ENCODE assay signal across 8 cellular contexts in genomic region chr11:72642815-72643511, GRCh38. TPM values are rescaled to one million over a fixed set of nuclear protein-coding genes. Genes with fewer than 3 reads are reported as not detected.
DNase-seq lines count a peak whose midpoint lies in the region; ATAC-seq, FAIRE-seq and TF ChIP-seq lines count a peak whose summit lies in the region.

No MANE protein-coding gene starts in this region.

- intact Hi-C loops in colonic mucosa (cut with DNase I) (loop anchor here (2.0 to 5.0 kb wide), 2 partner anchors 56 to 171 kb away; no protein-coding TSS in a partner anchor), HepG2 (cut with micrococcal nuclease; ENCODE audit: unreplicated experiment) (loop anchor here (1.0 to 2.0 kb wide), 2 partner anchors 44 to 58 kb away; no protein-coding TSS in a partner anchor)

- H3K9ac ChIP-seq in colonic mucosa (ENCODE audit: low read depth in 2 of 2, low read length in 2 of 2) (peak overlapping the region in 1 of 2 donors; percentile 50), HepG2 (ENCODE audit: insufficient read depth, low read depth, low read length) (no peak overlapping the region)

- peak; percentile 52 for DNase-seq in NCI-H1436 (lab: John Stamatoyannopoulos, UW)
- DNase-seq in NCI-H1436 treated with DMSO at 0.1 percent for 48 hours (lab: John Stamatoyannopoulos, UW) = no peak
- peak; percentile 68 for DNase-seq in NCI-H2171 treated with DMSO at 0.1 percent for 48 hours (lab: John Stamatoyannopoulos, UW)
- DNase-seq in activated CD4-positive, alpha-beta T cell treated with anti-CD3 and anti-CD28 coated beads for 48 hours = peak; percentile 70
- peak; percentile 57 for DNase-seq in colonic mucosa
- no peak for DNase-seq in HepG2 (ENCODE audit: low spot score)
- DNase-seq in stimulated activated CD4-positive, alpha-beta T cell treated with anti-CD3 and anti-CD28 coated beads, Interleukin-4, amount 100 ng/mL, for 48 hours (ENCODE audit: low read depth in 2 of 2) = peak; percentile 50 to 52
- DNase-seq in COR-L47 (lab: John Stamatoyannopoulos, UW) = no peak

- H3K4me2 ChIP-seq in HepG2 (ENCODE audit: low read depth, low read length) = peak overlapping the region; percentile 79

- peak; percentile 82 for ATAC-seq in HepG2

- TF ChIP-seq RAD21 in HepG2 (CRISPR knock-in tag; IDR thresholded peaks at IDR 0.05) = peak; percentile 97

- POLR2A ChIA-PET in HepG2 (lab: Yijun Ruan, JAX) = no interaction called here

- H3K27me3 ChIP-seq in colonic mucosa (peaks cover 10% of the 10 kb centered on the region), HepG2 (ENCODE audit: control insufficient read depth in 1 of 2, insufficient read depth in 2 of 2, low read length in 2 of 2) (peaks cover 14 to 49% of the 10 kb centered on the region in 2 experiments; a peak in 4 of 5 replicates)

- BruUV-seq in HepG2 (replicated peaks; lab: Mats Ljungman, UMichigan) = no TSS peak

- CTCF ChIA-PET in HepG2 (lab: Yijun Ruan, JAX; ENCODE audit: low intra/inter-chr PET ratio, low total read pairs) = interaction anchor here (1.2 to 3.3 kb wide), 5 partner anchors 44 to 171 kb away, joined by 3 to 29 read pairs (median 14); no protein-coding TSS in a partner anchor

- TF ChIP-seq EP300 in HepG2 (IDR thresholded peaks at IDR 0.05; ENCODE audit: low read depth in 2 of 2, low read length in 2 of 2) (no peak), HepG2 (CRISPR knock-in tag; IDR thresholded peaks at IDR 0.05; ENCODE audit: borderline replicate concordance) (no peak)

- TF ChIP-seq CTCF in colonic mucosa (IDR thresholded peaks at IDR 0.05) (peak; percentile 98), HepG2 (CRISPR knock-in tag; IDR thresholded peaks at IDR 0.05) (peak; percentile 90)

- FAIRE-seq in HepG2 (lab: Jason Lieb, UNC) = no peak

- no peaks in the 10 kb centered on the region for H4K20me1 ChIP-seq in HepG2 (ENCODE audit: insufficient read depth, low read length)

- WGBS in HepG2 (ENCODE audit: low lambda C conversion rate) = 3% methylated on average over 13 of the region's 62 CpGs

- H3K27ac ChIP-seq in colonic mucosa (no peak overlapping the region), HepG2 (ENCODE audit: extremely low read length, insufficient read depth, low read length) (no peak overlapping the region)

- peak overlapping the region; percentile 53 for H3K4me3 ChIP-seq in colonic mucosa
- peak overlapping the region; percentile 13 to 59 (median 21); a peak in 3 of 6 replicates for H3K4me3 ChIP-seq in HepG2 (replicated peaks in 1 of 3; ENCODE audit: insufficient read depth in 1 of 3, low read depth in 2 of 3, low read length in 3 of 3)

- H3K9me3 ChIP-seq in colonic mucosa (no peaks in the 10 kb centered on the region), HepG2 (ENCODE audit: low read length) (no peaks in the 10 kb centered on the region)

- no peaks in the 10 kb centered on the region for H3K36me3 ChIP-seq in colonic mucosa
- H3K36me3 ChIP-seq in HepG2 (replicated peaks in 1 of 2; ENCODE audit: control insufficient read depth in 1 of 2, insufficient read depth in 2 of 2, low read length in 2 of 2) = no peaks in the 10 kb centered on the region

- no peak overlapping the region for H2AFZ ChIP-seq in HepG2 (ENCODE audit: low read length)

- H3K4me1 ChIP-seq in colonic mucosa (peaks cover 10% of the 10 kb centered on the region), HepG2 (ENCODE audit: insufficient read depth, low read length) (peaks cover 8% of the 10 kb centered on the region; the same call in 1 of the 2 replicates)

- no peaks in the 10 kb centered on the region for H3K79me2 ChIP-seq in HepG2 (ENCODE audit: insufficient read depth, low read length)

- TF ChIP-seq POLR2A in HepG2 (IDR thresholded peaks at IDR 0.05; ENCODE audit: insufficient read depth in 1 of 2, low read depth in 2 of 2, low read length in 2 of 2) = no peak

- in situ Hi-C loops in HepG2 (cut with HindIII; ENCODE audit: extremely low pct_ligation_motif_present, low pct_unique_long_range_greater_than_20kb) = loop anchor here (5.0 kb wide), 1 partner anchor 46 kb away; no protein-coding TSS in a partner anchor

TF ChIP-seq in HepG2, 621 proteins besides CTCF, POLR2A, EP300 and RAD21 (continues in another document):
- TF ChIP-seq NR2F6 (IDR thresholded peaks at IDR 0.05) (no peak), NR2F6 (CRISPR knock-in tag; IDR thresholded peaks at IDR 0.05) (no peak), JUNB (CRISPR knock-in tag; IDR thresholded peaks at IDR 0.05; ENCODE audit: borderline replicate concordance) (no peak), ATF5 (CRISPR knock-in tag; IDR thresholded peaks at IDR 0.05; ENCODE audit: low read depth) (no peak), ZNF224 (CRISPR knock-in tag; IDR thresholded peaks at IDR 0.05) (no peak), THYN1 (CRISPR knock-in tag; IDR thresholded peaks at IDR 0.05; ENCODE audit: borderline replicate concordance, low read depth) (no peak), SALL1 (CRISPR knock-in tag; IDR thresholded peaks at IDR 0.05) (no peak), REST (IDR thresholded peaks at IDR 0.05; ENCODE audit: borderline replicate concordance in 1 of 2, low read depth in 1 of 2, low read length in 2 of 2) (no peak; a peak in 1 of 4 replicates), ZFP62 (CRISPR knock-in tag; IDR thresholded peaks at IDR 0.05) (no peak), NFKBIZ (CRISPR knock-in tag; IDR thresholded peaks at IDR 0.05) (no peak), ZNF431 (CRISPR knock-in tag; IDR thresholded peaks at IDR 0.05; ENCODE audit: borderline replicate concordance, low read depth) (no peak)

RNA-seq across cellular contexts. Expression of gene PDE2A, which starts 31.3 kb away (rescaled TPM):
- total RNA-seq in colonic mucosa (1 to 10 TPM; 5.6 to 8.9 TPM), HepG2 (2016; rRNA removed; fragmentation: Illumina TruSeq; extraction: Trizol) (not detected in 2 replicates)
- total RNA-seq in HepG2 (2016; cell fraction: cytosol; rRNA removed; fragmentation: Illumina TruSeq; extraction: Trizol; ENCODE audit: low read depth) = not detected in 2 replicates
- 0.19 TPM in 1 of 2 replicates, not detected in the other for total RNA-seq in HepG2 (2016; cell fraction: insoluble cytoplasmic fraction; rRNA removed; fragmentation: Illumina TruSeq; extraction: Trizol)
- not detected in 2 replicates for total RNA-seq in HepG2 (2016; cell fraction: membrane; rRNA removed; fragmentation: Illumina TruSeq; extraction: Trizol)
- 0.81 TPM in 1 of 2 replicates, not detected in the other for total RNA-seq in HepG2 (2016; cell fraction: nucleus; rRNA removed; fragmentation: Illumina TruSeq; extraction: Trizol)
- polyA plus RNA-seq in HepG2 (2011; rRNA removed) = 2.8 and 3.1 TPM in 2 replicates
- polyA plus RNA-seq in HepG2 (2011; cell fraction: cytosol; rRNA removed) = 0.74 and 0.82 TPM in 2 replicates
- polyA plus RNA-seq in HepG2 (2011; cell fraction: nucleus; rRNA removed) = 12.4 and 12.9 TPM in 2 replicates
- polyA plus RNA-seq in HepG2 (2012) = 1.1 and 1.3 TPM in 2 replicates
- polyA plus RNA-seq in HepG2 (2016; cell fraction: cytosol; fragmentation: Illumina TruSeq; extraction: Trizol; ENCODE audit: low read depth) = not detected in 2 replicates
- not detected in 2 replicates for polyA plus RNA-seq in HepG2 (2016; cell fraction: insoluble cytoplasmic fraction; fragmentation: Illumina TruSeq; extraction: Trizol; ENCODE audit: low read depth)
- polyA plus RNA-seq in HepG2 (2016; cell fraction: membrane; fragmentation: Illumina TruSeq; extraction: Trizol; ENCODE audit: low read depth) = not detected in 2 replicates
- not detected in 2 replicates for polyA plus RNA-seq in HepG2 (2016; cell fraction: nucleus; fragmentation: Illumina TruSeq; extraction: Trizol; ENCODE audit: insufficient read depth, low read depth)
- 1.6 and 410 TPM in 2 replicates for polyA minus RNA-seq in HepG2 (2011; rRNA and poly(A)+ RNA removed; ENCODE audit: low replicate concordance)
- 0.62 and 1.1 TPM in 2 replicates for polyA minus RNA-seq in HepG2 (2011; cell fraction: cytosol; rRNA and poly(A)+ RNA removed)
- polyA minus RNA-seq in HepG2 (2011; cell fraction: nucleus; rRNA and poly(A)+ RNA removed) = 2.2 and 3.6 TPM in 2 replicates

Comparison
In these comparisons a context has a peak if more than half of its experiments do, and no peak if none do; other contexts are left out.
1. DNase-seq: peak in NCI-H1436 (single experiment), NCI-H2171 treated with DMSO at 0.1 percent for 48 hours (single experiment), activated CD4-positive, alpha-beta T cell treated with anti-CD3 and anti-CD28 coated beads for 48 hours (single experiment), colonic mucosa (single experiment) and stimulated activated CD4-positive, alpha-beta T cell treated with anti-CD3 and anti-CD28 coated beads, Interleukin-4, amount 100 ng/mL, for 48 hours (2 of 2); none in NCI-H1436 treated with DMSO at 0.1 percent for 48 hours (single experiment), HepG2 (single experiment) and COR-L47 (single experiment).